10 cellular contexts compared by ENCODE assay signal in the genomic region with DNA sequence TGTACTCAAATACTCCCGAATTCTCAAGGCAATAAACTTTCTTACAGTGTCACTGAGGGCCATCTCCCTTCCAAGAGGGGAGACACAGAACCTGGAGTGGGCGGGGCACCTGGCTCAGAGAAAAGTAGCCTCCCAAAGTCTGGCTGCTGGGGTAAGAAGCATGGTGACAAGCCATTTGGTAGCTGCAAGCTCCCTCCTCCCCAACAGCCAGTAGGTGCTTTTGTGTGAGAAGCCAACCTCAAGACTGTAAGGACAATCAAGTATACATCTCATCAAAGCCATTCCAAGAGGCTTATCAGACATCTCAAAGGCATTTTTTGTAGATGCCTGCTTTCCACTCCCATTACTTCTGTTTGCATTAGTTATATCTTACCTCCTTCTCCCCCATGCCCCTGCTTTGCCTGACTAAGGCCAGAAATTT. TPM values are rescaled to one million over a fixed set of nuclear protein-coding genes. Genes with fewer than 3 reads are reported as not detected.
DNase-seq lines count a peak whose midpoint lies in the region; ATAC-seq and TF ChIP-seq lines count a peak whose summit lies in the region.
"Had no signal": no experiment of that assay in that cellular context is flagged by ENCODE, and none has a peak within 500 bp of the region (broad histone marks: within the 10 kb centered on the region; RNA-seq: fewer than 3 reads in every experiment).

No MANE protein-coding gene starts in this region.

- H3K27ac ChIP-seq in body of pancreas (peak overlapping the region in 3 of 4 donors; percentile 70 to 82 (median 75)), skeletal muscle tissue (ENCODE audit: low read depth, low read length) (peak overlapping the region; percentile 72), MM.1S (ENCODE audit: low read length) (no peak overlapping the region)

- peaks cover 0 to 7% of the 10 kb centered on the region in 2 donors for H3K27me3 ChIP-seq in body of pancreas
- H3K27me3 ChIP-seq in kidney epithelial cell (ENCODE audit: control insufficient read depth, insufficient read depth, low read length) = no peaks in the 10 kb centered on the region
- peaks cover 0 to 3% (median 2%) of the 10 kb centered on the region in 3 donors for H3K27me3 ChIP-seq in skeletal muscle tissue (ENCODE audit: control insufficient read depth in 3 of 3, insufficient read depth in 3 of 3, low read length in 3 of 3)
- H3K27me3 ChIP-seq in MM.1S (replicated peaks; ENCODE audit: insufficient read depth, low read length) = no peaks in the 10 kb centered on the region

- in situ Hi-C loops in G401 (cut with HindIII; ENCODE audit: low sequenced_read_pairs) = no loop called here

- H3K9me3 Mint-ChIP-seq in activated naive CD4-positive, alpha-beta T cell treated with anti-CD3 and anti-CD28 coated beads, Interleukin-2, amount 10 ng/mL, durations not matched to agents 7 days and 5 days = no peaks in the 10 kb centered on the region

- H3F3A ChIP-seq in MM.1S (ENCODE audit: insufficient read depth, low read length) = 0 out of 2 replicates have a peak, but pooled peaks cover 3% of the 10 kb centered on the region

- H3K4me2 ChIP-seq in MM.1S (ENCODE audit: low read depth, low read length) = no peak overlapping the region

- H3K36me3 Mint-ChIP-seq in activated naive CD4-positive, alpha-beta T cell treated with anti-CD3 and anti-CD28 coated beads, Interleukin-2, amount 10 ng/mL, durations not matched to agents 7 days and 5 days = no peaks in the 10 kb centered on the region

- intact Hi-C loops in body of pancreas (cut with DNase I) = no loop called here

- peak; percentile 28 for DNase-seq in G401 (ENCODE audit: low spot score)
- DNase-seq in body of pancreas = no peak
- no peak for DNase-seq in kidney epithelial cell (ENCODE audit: low read depth)
- DNase-seq in activated naive CD4-positive, alpha-beta T cell treated with anti-CD3 and anti-CD28 coated beads, Interleukin-2, amount 10 ng/mL, durations not matched to agents 7 days and 5 days = no peak
- no peak for DNase-seq in MM.1S
- no peak for DNase-seq in NCI-H2227 treated with DMSO at 0.1 percent for 48 hours (lab: John Stamatoyannopoulos, UW)

- peaks cover 7% of the 10 kb centered on the region for H3K4me1 Mint-ChIP-seq in activated naive CD4-positive, alpha-beta T cell treated with anti-CD3 and anti-CD28 coated beads, Interleukin-2, amount 10 ng/mL, durations not matched to agents 7 days and 5 days

- no peak overlapping the region for H2AFZ ChIP-seq in MM.1S (ENCODE audit: low read length)

- ATAC-seq in body of pancreas (no peak), GM21619 (IDR thresholded peaks at IDR 0.05; ENCODE audit: unreplicated experiment) (no peak)
- ATAC-seq: esophagus mucosa had no signal

- TF ChIP-seq POLR2A in body of pancreas (IDR thresholded peaks at IDR 0.05) = no peak

- H3K4me1 ChIP-seq in body of pancreas = peaks cover 19% of the 10 kb centered on the region
- H3K4me1 ChIP-seq in skeletal muscle tissue (ENCODE audit: control insufficient read depth in 3 of 3, insufficient read depth in 3 of 3, low read length in 3 of 3) = peaks cover 10 to 31% (median 16%) of the 10 kb centered on the region in 3 donors
- no peaks in the 10 kb centered on the region for H3K4me1 ChIP-seq in MM.1S (ENCODE audit: low read length)

- peak overlapping the region in 1 of 2 donors; percentile 31 for H3K4me3 ChIP-seq in body of pancreas
- H3K4me3 ChIP-seq in kidney epithelial cell (ENCODE audit: low read depth, low read length) = peak overlapping the region; percentile 57
- peak overlapping the region; percentile 73 to 87 (median 75) for H3K4me3 ChIP-seq in skeletal muscle tissue (ENCODE audit: low read length in 3 of 3)
- H3K4me3 ChIP-seq in MM.1S (ENCODE audit: low read length) = no peak overlapping the region

- CTCF ChIA-PET in activated naive CD4-positive, alpha-beta T cell treated with anti-CD3 and anti-CD28 coated beads, Interleukin-2, amount 10 ng/mL, durations not matched to agents 7 days and 5 days (lab: Charles Lee) = interaction anchor here (0.6 kb wide), 1 partner anchor 885 kb away, joined by 3 read pairs; no protein-coding TSS in a partner anchor

- H3K79me2 ChIP-seq in MM.1S (ENCODE audit: low read length) = no peaks in the 10 kb centered on the region

- no peaks in the 10 kb centered on the region for H3K9me3 ChIP-seq in body of pancreas
- H3K9me3 ChIP-seq in skeletal muscle tissue (ENCODE audit: control insufficient read depth in 3 of 3, low read length in 3 of 3) = no peaks in the 10 kb centered on the region
- H3K9me3 ChIP-seq in MM.1S (replicated peaks; ENCODE audit: insufficient read depth, low read length) = no peaks in the 10 kb centered on the region

- 47 to 52% methylated on average over 2 of the region's 2 CpGs for WGBS in body of pancreas, 2 donors

- H3K4me3 Mint-ChIP-seq in activated naive CD4-positive, alpha-beta T cell treated with anti-CD3 and anti-CD28 coated beads, Interleukin-2, amount 10 ng/mL, durations not matched to agents 7 days and 5 days = no peak overlapping the region

- no peaks in the 10 kb centered on the region for H3K9me2 ChIP-seq in MM.1S (replicated peaks; ENCODE audit: insufficient read depth, low read length)

- H3K36me3 ChIP-seq in body of pancreas (replicated peaks in 1 of 2; ENCODE audit: insufficient read depth in 1 of 2, low read depth in 2 of 2) = no peaks in the 10 kb centered on the region
- no peaks in the 10 kb centered on the region for H3K36me3 ChIP-seq in kidney epithelial cell (ENCODE audit: control insufficient read depth, insufficient read depth, low read length)
- H3K36me3 ChIP-seq in skeletal muscle tissue (ENCODE audit: control insufficient read depth in 3 of 3, insufficient read depth in 3 of 3, low read length in 3 of 3) = no peaks in the 10 kb centered on the region
- no peaks in the 10 kb centered on the region for H3K36me3 ChIP-seq in MM.1S (replicated peaks; ENCODE audit: insufficient read depth, low read length)

- peak overlapping the region; percentile 79 to 84 (median 80) for H3K9ac ChIP-seq in skeletal muscle tissue (ENCODE audit: low read depth in 1 of 3, low read length in 3 of 3)
- no peak overlapping the region for H3K9ac ChIP-seq in MM.1S (ENCODE audit: low read length)

- TF ChIP-seq CTCF in body of pancreas (IDR thresholded peaks at IDR 0.05) = no peak
- no peak for TF ChIP-seq CTCF in kidney epithelial cell (IDR thresholded peaks at IDR 0.05; ENCODE audit: insufficient read depth, low read length, poor library complexity, severe bottlenecking)
- no peak for TF ChIP-seq CTCF in MM.1S (IDR thresholded peaks at IDR 0.05; ENCODE audit: low read length)

- H3K27ac Mint-ChIP-seq in activated naive CD4-positive, alpha-beta T cell treated with anti-CD3 and anti-CD28 coated beads, Interleukin-2, amount 10 ng/mL, durations not matched to agents 7 days and 5 days = no peak overlapping the region

- H3K27me3 Mint-ChIP-seq in activated naive CD4-positive, alpha-beta T cell treated with anti-CD3 and anti-CD28 coated beads, Interleukin-2, amount 10 ng/mL, durations not matched to agents 7 days and 5 days = peaks cover 58% of the 10 kb centered on the region

- no peaks in the 10 kb centered on the region for H4K20me1 ChIP-seq in MM.1S (ENCODE audit: insufficient read depth, low read length)

RNA-seq across cellular contexts. Expression of a gene that starts 1.4 kb away (rescaled TPM):
- not detected in 2 replicates for total RNA-seq in G401 (2014; rRNA removed; shearing (Covaris generic))
- 10 to 100 TPM; 33.9 to 39.4 TPM for total RNA-seq in body of pancreas
- total RNA-seq in kidney epithelial cell = 12.6 and 14.6 TPM in 2 replicates
- 91.3 TPM for total RNA-seq in skeletal muscle tissue
- total RNA-seq: activated CD8-positive, alpha-beta memory T cell treated with anti-CD3 and anti-CD28 coated beads for 36 hours had no signal

RNA-seq across cellular contexts. Expression of a gene that starts 59.0 kb away (rescaled TPM):
- total RNA-seq in G401 (2014; rRNA removed; shearing (Covaris generic)) = not detected in 2 replicates
- total RNA-seq in body of pancreas (not detected), kidney epithelial cell (not detected in 2 replicates), skeletal muscle tissue (1.0 TPM)
- total RNA-seq: activated CD8-positive, alpha-beta memory T cell treated with anti-CD3 and anti-CD28 coated beads for 36 hours; esophagus mucosa had no signal

Comparison
In these comparisons a context has a peak if more than half of its experiments do, and no peak if none do; other contexts are left out.
1. RNA of a gene that starts 1.4 kb away (total RNA-seq): 91.3 TPM in skeletal muscle tissue (single experiment), 33.9 to 39.4 TPM in body of pancreas and 12.6 to 14.6 TPM in kidney epithelial cell; not detected in G401; every median in the first group is over 10 times any median in the second.